ENCODE assay signal across 1 cellular context in genomic region chr3:46935168-46935858, GRCh38.
TF ChIP-seq lines count a peak whose summit lies in the region.

No MANE protein-coding gene starts in this region.

TF ChIP-seq in HEK293, 187 proteins besides CTCF, POLR2A, EP300 and RAD21 (continued from another document):
- TF ChIP-seq ZNF324 (tag by site-specific recombination; IDR thresholded peaks at IDR 0.05) = 0 out of 2 replicates have a peak, but pooled peaks have one; percentile 31
- TF ChIP-seq WT1 (tag by site-specific recombination; IDR thresholded peaks at IDR 0.05) = peak; percentile 86
- TF ChIP-seq KLF10 (tag by site-specific recombination; IDR thresholded peaks at IDR 0.05) = 0 out of 2 replicates have a peak, but pooled peaks have one; percentile 23
- peak; percentile 45; the same call in 1 of the 2 replicates for TF ChIP-seq ZNF629 (tag by site-specific recombination; IDR thresholded peaks at IDR 0.05)
- TF ChIP-seq ZNF692 (tag by site-specific recombination; IDR thresholded peaks at IDR 0.05) = peak; percentile 85
- 0 out of 2 replicates have a peak, but pooled peaks have one; percentile 19 for TF ChIP-seq KLF8 (tag by site-specific recombination; IDR thresholded peaks at IDR 0.05)
- TF ChIP-seq ZNF600 (tag by site-specific recombination; IDR thresholded peaks at IDR 0.05) = peak; percentile 32; the same call in 1 of the 2 replicates
- TF ChIP-seq, protein P1, sequence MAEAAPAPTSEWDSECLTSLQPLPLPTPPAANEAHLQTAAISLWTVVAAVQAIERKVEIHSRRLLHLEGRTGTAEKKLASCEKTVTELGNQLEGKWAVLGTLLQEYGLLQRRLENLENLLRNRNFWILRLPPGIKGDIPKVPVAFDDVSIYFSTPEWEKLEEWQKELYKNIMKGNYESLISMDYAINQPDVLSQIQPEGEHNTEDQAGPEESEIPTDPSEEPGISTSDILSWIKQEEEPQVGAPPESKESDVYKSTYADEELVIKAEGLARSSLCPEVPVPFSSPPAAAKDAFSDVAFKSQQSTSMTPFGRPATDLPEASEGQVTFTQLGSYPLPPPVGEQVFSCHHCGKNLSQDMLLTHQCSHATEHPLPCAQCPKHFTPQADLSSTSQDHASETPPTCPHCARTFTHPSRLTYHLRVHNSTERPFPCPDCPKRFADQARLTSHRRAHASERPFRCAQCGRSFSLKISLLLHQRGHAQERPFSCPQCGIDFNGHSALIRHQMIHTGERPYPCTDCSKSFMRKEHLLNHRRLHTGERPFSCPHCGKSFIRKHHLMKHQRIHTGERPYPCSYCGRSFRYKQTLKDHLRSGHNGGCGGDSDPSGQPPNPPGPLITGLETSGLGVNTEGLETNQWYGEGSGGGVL (tag by site-specific recombination; IDR thresholded peaks at IDR 0.05) = no peak
- TF ChIP-seq, protein P2, sequence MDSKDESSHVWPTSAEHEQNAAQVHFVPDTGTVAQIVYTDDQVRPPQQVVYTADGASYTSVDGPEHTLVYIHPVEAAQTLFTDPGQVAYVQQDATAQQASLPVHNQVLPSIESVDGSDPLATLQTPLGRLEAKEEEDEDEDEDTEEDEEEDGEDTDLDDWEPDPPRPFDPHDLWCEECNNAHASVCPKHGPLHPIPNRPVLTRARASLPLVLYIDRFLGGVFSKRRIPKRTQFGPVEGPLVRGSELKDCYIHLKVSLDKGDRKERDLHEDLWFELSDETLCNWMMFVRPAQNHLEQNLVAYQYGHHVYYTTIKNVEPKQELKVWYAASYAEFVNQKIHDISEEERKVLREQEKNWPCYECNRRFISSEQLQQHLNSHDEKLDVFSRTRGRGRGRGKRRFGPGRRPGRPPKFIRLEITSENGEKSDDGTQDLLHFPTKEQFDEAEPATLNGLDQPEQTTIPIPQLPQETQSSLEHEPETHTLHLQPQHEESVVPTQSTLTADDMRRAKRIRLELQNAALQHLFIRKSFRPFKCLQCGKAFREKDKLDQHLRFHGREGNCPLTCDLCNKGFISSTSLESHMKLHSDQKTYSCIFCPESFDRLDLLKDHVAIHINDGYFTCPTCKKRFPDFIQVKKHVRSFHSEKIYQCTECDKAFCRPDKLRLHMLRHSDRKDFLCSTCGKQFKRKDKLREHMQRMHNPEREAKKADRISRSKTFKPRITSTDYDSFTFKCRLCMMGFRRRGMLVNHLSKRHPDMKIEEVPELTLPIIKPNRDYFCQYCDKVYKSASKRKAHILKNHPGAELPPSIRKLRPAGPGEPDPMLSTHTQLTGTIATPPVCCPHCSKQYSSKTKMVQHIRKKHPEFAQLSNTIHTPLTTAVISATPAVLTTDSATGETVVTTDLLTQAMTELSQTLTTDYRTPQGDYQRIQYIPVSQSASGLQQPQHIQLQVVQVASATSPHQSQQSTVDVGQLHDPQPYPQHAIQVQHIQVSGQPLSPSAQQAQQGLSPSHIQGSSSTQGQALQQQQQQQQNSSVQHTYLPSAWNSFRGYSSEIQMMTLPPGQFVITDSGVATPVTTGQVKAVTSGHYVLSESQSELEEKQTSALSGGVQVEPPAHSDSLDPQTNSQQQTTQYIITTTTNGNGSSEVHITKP (tag by site-specific recombination; IDR thresholded peaks at IDR 0.05) = peak; percentile 55
- no peak for TF ChIP-seq KLF9 (tag by site-specific recombination; IDR thresholded peaks at IDR 0.05; ENCODE audit: low read depth)
- peak; percentile 48; the same call in 1 of the 2 replicates for TF ChIP-seq ZBTB8A (tag by site-specific recombination; IDR thresholded peaks at IDR 0.05)
